In genomic region chr10:82692458-82692857, GRCh38 we compare ENCODE assay signal across 3 cellular contexts.
TF ChIP-seq lines count a peak whose summit lies in the region.

No MANE protein-coding gene starts in this region.

TF ChIP-seq in GM23338, 12 proteins besides CTCF, POLR2A, EP300 and RAD21:
- TF ChIP-seq ZNF331 (CRISPR knock-in tag; IDR thresholded peaks at IDR 0.05; ENCODE audit: low read depth) (no peak), POLR2AphosphoS5 (IDR thresholded peaks at IDR 0.05; ENCODE audit: low read depth) (no peak)
TF ChIP-seq in GM23338: peak in this region for 0.

TF ChIP-seq in HEK293, 187 proteins besides CTCF, POLR2A, EP300 and RAD21:
- TF ChIP-seq ZNF48 (tag by site-specific recombination; IDR thresholded peaks at IDR 0.05): no peak
- TF ChIP-seq HOXA7 (CRISPR knock-in tag; IDR thresholded peaks at IDR 0.05; ENCODE audit: borderline replicate concordance): no peak
- TF ChIP-seq SETDB1 (IDR thresholded peaks at IDR 0.05; ENCODE audit: insufficient read length, low read length): peak; percentile 28

TF ChIP-seq in H1, 55 proteins besides CTCF, POLR2A, EP300 and RAD21:
- no peak for TF ChIP-seq SIX5 (IDR thresholded peaks at IDR 0.05; ENCODE audit: low read depth, low read length)
- no peak for TF ChIP-seq CREB1 (IDR thresholded peaks at IDR 0.05)
